Comparison of ENCODE assay signal across 15 cellular contexts in genomic region chr2:15275341-15275740, GRCh38.
DNase-seq lines count a peak whose midpoint lies in the region; ATAC-seq and FAIRE-seq lines count a peak whose summit lies in the region.
"Had no signal": no experiment of that assay in that cellular context is flagged by ENCODE, and none has a peak within 500 bp of the region (broad histone marks: within the 10 kb centered on the region; RNA-seq: fewer than 3 reads in every experiment).

No MANE protein-coding gene starts in this region.

- CTCF ChIA-PET in activated CD4-positive, alpha-beta memory T cell treated with anti-CD3 and anti-CD28 coated beads for 36 hours (lab: Charles Lee): no interaction called here

- no peaks in the 10 kb centered on the region for H3K9me3 Mint-ChIP-seq in activated CD4-positive, alpha-beta memory T cell treated with anti-CD3 and anti-CD28 coated beads for 36 hours
- H3K9me3 Mint-ChIP-seq: CD4-positive, alpha-beta memory T cell; IgD-negative memory B cell had no signal

- peak; percentile 18 for FAIRE-seq in colon (lab: Jason Lieb, UNC)
- FAIRE-seq: A549, GM12878, GM18507, H54 had no signal

- no peaks in the 10 kb centered on the region for H3K27me3 Mint-ChIP-seq in activated CD4-positive, alpha-beta memory T cell treated with anti-CD3 and anti-CD28 coated beads for 36 hours
- H3K27me3 Mint-ChIP-seq: CD4-positive, alpha-beta memory T cell; IgD-negative memory B cell had no signal

- peak; percentile 9 for DNase-seq in NCI-H2196 (lab: John Stamatoyannopoulos, UW; ENCODE audit: unreplicated experiment)
- no peak for DNase-seq in NCI-H2196 treated with DMSO at 0.1 percent for 48 hours (lab: John Stamatoyannopoulos, UW; ENCODE audit: unreplicated experiment)
- peak; percentile 58 to 87 for DNase-seq in NCI-H524 (lab: John Stamatoyannopoulos, UW)
- no peak for DNase-seq in activated CD4-positive, alpha-beta memory T cell treated with anti-CD3 and anti-CD28 coated beads for 36 hours
- DNase-seq: BE2C; CD4-positive, alpha-beta memory T cell; GM23248 had no signal

- H3K4me1 Mint-ChIP-seq in activated CD4-positive, alpha-beta memory T cell treated with anti-CD3 and anti-CD28 coated beads for 36 hours (ENCODE audit: low read depth): no peaks in the 10 kb centered on the region
- H3K4me1 Mint-ChIP-seq: IgD-negative memory B cell had no signal

- POLR2A ChIA-PET in activated CD4-positive, alpha-beta memory T cell treated with anti-CD3 and anti-CD28 coated beads for 36 hours (lab: Charles Lee): no interaction called here

- ATAC-seq in HG03460 (IDR thresholded peaks at IDR 0.05; ENCODE audit: unreplicated experiment): no peak
- ATAC-seq: A549, GM12878, HCT116 had no signal

- H3K4me3 Mint-ChIP-seq in activated CD4-positive, alpha-beta memory T cell treated with anti-CD3 and anti-CD28 coated beads for 36 hours: no peak overlapping the region
- H3K4me3 Mint-ChIP-seq: CD4-positive, alpha-beta memory T cell; IgD-negative memory B cell had no signal

- peaks cover 50% of the 10 kb centered on the region for H3K36me3 Mint-ChIP-seq in activated CD4-positive, alpha-beta memory T cell treated with anti-CD3 and anti-CD28 coated beads for 36 hours

- no peak overlapping the region for H3K27ac Mint-ChIP-seq in activated CD4-positive, alpha-beta memory T cell treated with anti-CD3 and anti-CD28 coated beads for 36 hours
- H3K27ac Mint-ChIP-seq: CD4-positive, alpha-beta memory T cell; IgD-negative memory B cell had no signal

- intact Hi-C loops in activated CD4-positive, alpha-beta memory T cell treated with anti-CD3 and anti-CD28 coated beads for 36 hours (cut with micrococcal nuclease): no loop called here

Comparison
In these comparisons a context has a peak if more than half of its experiments do, and no peak if none do; other contexts are left out.
1. DNase-seq: peak in NCI-H2196 (single experiment) and NCI-H524 (2 of 2); none in NCI-H2196 treated with DMSO at 0.1 percent for 48 hours (single experiment) and activated CD4-positive, alpha-beta memory T cell treated with anti-CD3 and anti-CD28 coated beads for 36 hours (single experiment).